In the genomic region with DNA sequence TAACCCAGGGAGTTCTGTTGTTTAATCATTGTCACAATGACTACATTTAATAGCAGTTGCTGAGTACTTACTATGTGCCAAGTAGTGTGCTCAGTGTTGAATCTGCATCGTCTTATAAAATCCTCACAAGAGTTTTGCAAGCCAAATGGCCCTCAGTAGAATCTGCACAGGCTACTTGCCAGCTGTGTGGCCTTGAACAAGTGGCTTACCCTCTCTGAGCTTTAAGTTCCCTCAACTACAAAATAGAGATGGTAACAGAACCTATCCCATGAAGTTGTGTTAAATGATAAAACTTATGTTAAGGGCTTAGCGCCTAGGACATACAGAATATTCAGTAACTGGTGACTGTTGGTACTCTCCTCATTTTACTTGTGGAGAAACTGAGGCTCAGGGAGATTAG, we compare ENCODE assay signal across 32 cellular contexts. TPM values are rescaled to one million over a fixed set of nuclear protein-coding genes. Genes with fewer than 3 reads are reported as not detected.
"Had no signal": no experiment of that assay in that cellular context is flagged by ENCODE, and none has a peak within 500 bp of the region (broad histone marks: within the 10 kb centered on the region; RNA-seq: fewer than 3 reads in every experiment).

No MANE protein-coding gene starts in this region.

- H3K27ac ChIP-seq: neural progenitor cell, pancreas, prostate gland, right lobe of liver, sigmoid colon, skin epidermis, spleen, suprapubic skin, testis, tibial artery, transverse colon, upper lobe of right lung, uterus had no signal

- DNase-seq: naive thymus-derived CD4-positive, alpha-beta T cell; natural killer cell; occipital lobe; pancreas; right cardiac atrium; right lobe of liver; sigmoid colon; spleen; stimulated activated CD4-positive, alpha-beta T cell treated with anti-CD3 and anti-CD28 coated beads, Interleukin-12 subunit alpha, Interleukin-12 subunit beta, amount 100 ng/mL, for 4 hours; stimulated activated CD4-positive, alpha-beta T cell treated with anti-CD3 and anti-CD28 coated beads, Interleukin-1b, Interleukin-23, amount 100 ng/mL, for 48 hours; stimulated activated CD4-positive, alpha-beta T cell treated with anti-CD3 and anti-CD28 coated beads, Interleukin-4, amount 100 ng/mL, for 1 hour; stimulated activated CD4-positive, alpha-beta T cell treated with anti-CD3 and anti-CD28 coated beads, Interleukin-4, amount 100 ng/mL, for 4 hours; stimulated activated CD8-positive, alpha-beta memory T cell treated with anti-CD3 and anti-CD28 coated beads, Interleukin-4, amount 100 ng/mL, for 48 hours; stimulated activated naive CD4-positive, alpha-beta T cell; stimulated activated naive CD8-positive, alpha-beta T cell treated with anti-CD3 and anti-CD28 coated beads, Interleukin-15, amount 100 ng/mL, for 72 hours; stimulated activated naive CD8-positive, alpha-beta T cell treated with anti-CD3 and anti-CD28 coated beads, Interleukin-15, Interleukin-2, amounts not matched to agents 100 U/mL and 50 U/mL, for 24 hours; substantia nigra; testis; tibial artery; transverse colon; upper lobe of right lung; uterus had no signal

- H3K9me3 ChIP-seq: pancreas, prostate gland, right lobe of liver, sigmoid colon, spleen, suprapubic skin, testis, tibial artery, transverse colon, upper lobe of right lung, uterus had no signal

- H3K4me2 ChIP-seq: neural progenitor cell, smooth muscle cell had no signal

- H3K4me1 ChIP-seq: pancreas, prostate gland, right lobe of liver, sigmoid colon, suprapubic skin, testis, tibial artery, upper lobe of right lung, uterus had no signal

- H3K27me3 ChIP-seq: pancreas, right lobe of liver, testis, uterus had no signal

- H3K36me3 ChIP-seq: neural progenitor cell, pancreas, prostate gland, right lobe of liver, sigmoid colon, spleen, suprapubic skin, tibial artery, transverse colon, upper lobe of right lung, uterus had no signal

- H3K9ac ChIP-seq: neural progenitor cell had no signal

- ATAC-seq: naive thymus-derived CD4-positive, alpha-beta T cell; natural killer cell; pancreas; right cardiac atrium; stimulated activated memory B cell treated with anti-CD40 and anti-IgM and Interleukin-4, amounts not matched to agents 10 μg/mL and 1 μg/mL and 100 μg/mL, for 72 hours; stimulated activated naive CD8-positive, alpha-beta T cell treated with anti-CD3 and anti-CD28 coated beads, Interleukin-15, amount 100 ng/mL, for 72 hours; stimulated activated naive CD8-positive, alpha-beta T cell treated with anti-CD3 and anti-CD28 coated beads, Interleukin-15, Interleukin-2, amounts not matched to agents 100 U/mL and 50 U/mL, for 24 hours had no signal

- FAIRE-seq: pancreas had no signal

- H3K4me3 ChIP-seq: neural progenitor cell, pancreas, prostate gland, right lobe of liver, sigmoid colon, skin epidermis, smooth muscle cell, spleen, suprapubic skin, testis, tibial artery, transverse colon, upper lobe of right lung, uterus had no signal

RNA-seq across cellular contexts. Expression of gene SLC30A2, which starts 9.1 kb away (rescaled TPM):
- total RNA-seq: naive thymus-derived CD4-positive, alpha-beta T cell; natural killer cell; occipital lobe; osteocyte; posterior vena cava; spleen; upper lobe of right lung had no signal
- polyA plus RNA-seq: naive thymus-derived CD4-positive, alpha-beta T cell; spleen had no signal

RNA-seq across cellular contexts. Expression of gene TRIM63, which starts 12.4 kb away (rescaled TPM):
- total RNA-seq: naive thymus-derived CD4-positive, alpha-beta T cell; natural killer cell; osteocyte; renal cortical epithelial cell; smooth muscle cell had no signal
- polyA plus RNA-seq: naive thymus-derived CD4-positive, alpha-beta T cell; neural cell had no signal

RNA-seq across cellular contexts. Expression of gene EXTL1, which starts 33.5 kb away (rescaled TPM):
- total RNA-seq: natural killer cell had no signal
- polyA plus RNA-seq: naive thymus-derived CD4-positive, alpha-beta T cell had no signal
